In genomic region chr11:106424111-106424510, GRCh38 we compare ENCODE assay signal across 12 cellular contexts.
DNase-seq lines count a peak whose midpoint lies in the region; ATAC-seq and TF ChIP-seq lines count a peak whose summit lies in the region.
"Had no signal": no experiment of that assay in that cellular context is flagged by ENCODE, and none has a peak within 500 bp of the region (broad histone marks: within the 10 kb centered on the region; RNA-seq: fewer than 3 reads in every experiment).

No MANE protein-coding gene starts in this region.

- H3K27me3 Mint-ChIP-seq in MCF 10A (ENCODE audit: insufficient read depth, unreplicated experiment), result no peaks in the 10 kb centered on the region
- H3K27me3 Mint-ChIP-seq in progenitor cell of endocrine pancreas, result no peaks in the 10 kb centered on the region
- H3K27me3 Mint-ChIP-seq: brain had no signal

- no peaks in the 10 kb centered on the region for H3K9me3 ChIP-seq in breast epithelium
- H3K9me3 ChIP-seq: ovary had no signal

- no peak overlapping the region for H3K4me3 ChIP-seq in breast epithelium
- no peak overlapping the region for H3K4me3 ChIP-seq in foreskin fibroblast (ENCODE audit: low read depth in 1 of 2, low read length in 2 of 2)
- no peak overlapping the region for H3K4me3 ChIP-seq in dorsolateral prefrontal cortex
- H3K4me3 ChIP-seq: ovary had no signal

- no peaks in the 10 kb centered on the region for H3K27me3 ChIP-seq in breast epithelium
- H3K27me3 ChIP-seq in dorsolateral prefrontal cortex, result no peaks in the 10 kb centered on the region
- H3K27me3 ChIP-seq: ovary had no signal

- H3K4me1 Mint-ChIP-seq in MCF 10A (ENCODE audit: insufficient read depth, unreplicated experiment) (peaks cover 19% of the 10 kb centered on the region), progenitor cell of endocrine pancreas (ENCODE audit: low read depth) (peaks cover 1% of the 10 kb centered on the region)

- peak overlapping the region; percentile 77 for H3K27ac Mint-ChIP-seq in MCF 10A (ENCODE audit: low read depth, unreplicated experiment)
- no peak overlapping the region for H3K27ac Mint-ChIP-seq in progenitor cell of endocrine pancreas
- H3K27ac Mint-ChIP-seq: brain had no signal

- DNase-seq in MCF 10A (ENCODE audit: unreplicated experiment), result peak; percentile 72
- DNase-seq in breast epithelium (ENCODE audit: low spot score in 2 of 2), result no peak
- peak; percentile 31 for DNase-seq in amniotic stem cell (lab: John Stamatoyannopoulos, UW)
- peak; percentile 84 to 92 for DNase-seq in foreskin fibroblast
- DNase-seq in dorsolateral prefrontal cortex, result no peak
- DNase-seq in progenitor cell of endocrine pancreas (ENCODE audit: low spot score, unreplicated experiment), result no peak
- no peak for DNase-seq in stimulated activated CD8-positive, alpha-beta memory T cell treated with anti-CD3 and anti-CD28 coated beads, Interleukin-4, amount 100 ng/mL, for 48 hours
- DNase-seq: NCI-H146; ovary; stimulated activated CD4-positive, alpha-beta T cell treated with anti-CD3 and anti-CD28 coated beads, Interleukin-4, amount 100 ng/mL, for 24 hours had no signal

- no peak overlapping the region for H3K4me3 Mint-ChIP-seq in MCF 10A (ENCODE audit: unreplicated experiment)
- no peak overlapping the region for H3K4me3 Mint-ChIP-seq in progenitor cell of endocrine pancreas (ENCODE audit: low read depth)
- H3K4me3 Mint-ChIP-seq: brain had no signal

- H3K4me1 ChIP-seq in breast epithelium, result no peaks in the 10 kb centered on the region

- no peak for TF ChIP-seq CTCF in MCF 10A (IDR thresholded peaks at IDR 0.05; ENCODE audit: unreplicated experiment)
- no peak for TF ChIP-seq CTCF in breast epithelium (IDR thresholded peaks at IDR 0.05)
- no peak for TF ChIP-seq CTCF in foreskin fibroblast (IDR thresholded peaks at IDR 0.05; ENCODE audit: low read depth, low read length)
- TF ChIP-seq CTCF in dorsolateral prefrontal cortex (IDR thresholded peaks at IDR 0.05 in 54 of 56, conservative IDR thresholded peaks at IDR 0.05 in 2 of 56; ENCODE audit: low read depth in 1 of 56, partially characterized antibody in 56 of 56), result no peak
- no peak for TF ChIP-seq CTCF in progenitor cell of endocrine pancreas (IDR thresholded peaks at IDR 0.05; ENCODE audit: unreplicated experiment)

- CTCF ChIA-PET in MCF 10A (lab: Yijun Ruan, JAX), result interaction anchor here (0.6 kb wide), 1 partner anchor 10 kb away, joined by 3 read pairs; no protein-coding TSS in a partner anchor

- no peaks in the 10 kb centered on the region for H3K36me3 Mint-ChIP-seq in MCF 10A (ENCODE audit: insufficient read depth, unreplicated experiment)
- H3K36me3 Mint-ChIP-seq in progenitor cell of endocrine pancreas (ENCODE audit: insufficient read depth), result no peaks in the 10 kb centered on the region
- H3K36me3 Mint-ChIP-seq: brain had no signal

- H3K9me3 Mint-ChIP-seq in MCF 10A (ENCODE audit: unreplicated experiment), result no peaks in the 10 kb centered on the region
- H3K9me3 Mint-ChIP-seq in progenitor cell of endocrine pancreas (ENCODE audit: low read depth), result no peaks in the 10 kb centered on the region
- H3K9me3 Mint-ChIP-seq: brain had no signal

- no peak for ATAC-seq in HG03521 (IDR thresholded peaks at IDR 0.05; ENCODE audit: unreplicated experiment)

- POLR2A ChIA-PET in MCF 10A (lab: Yijun Ruan, JAX), result interaction anchor here (0.7 to 1.0 kb wide), 3 partner anchors 12 to 141 kb away, joined by 3 to 5 read pairs (median 4); no protein-coding TSS in a partner anchor

- no TSS peak for BruUV-seq in MCF 10A (replicated peaks; lab: Mats Ljungman, UMichigan)

- H3K27ac ChIP-seq in breast epithelium, result no peak overlapping the region
- H3K27ac ChIP-seq in dorsolateral prefrontal cortex, result no peak overlapping the region
- H3K27ac ChIP-seq: ovary had no signal

- no peak for TF ChIP-seq POLR2A in breast epithelium (IDR thresholded peaks at IDR 0.05)

- H3K36me3 ChIP-seq in breast epithelium, result no peaks in the 10 kb centered on the region
- H3K36me3 ChIP-seq: ovary had no signal

- intact Hi-C loops in MCF 10A (cut with micrococcal nuclease) (loop anchor here (2.0 kb wide), 1 partner anchor 25 kb away; no protein-coding TSS in a partner anchor), breast epithelium (cut with DNase I; ENCODE audit: low total_unique reads) (no loop called here), dorsolateral prefrontal cortex (cut with DNase I) (no loop called here)

Comparison
In these comparisons a context has a peak if more than half of its experiments do, and no peak if none do; other contexts are left out.
1. DNase-seq: peak in MCF 10A (single experiment), amniotic stem cell (single experiment) and foreskin fibroblast (2 of 2); none in breast epithelium (0 of 2), dorsolateral prefrontal cortex (0 of 10), progenitor cell of endocrine pancreas (single experiment) and stimulated activated CD8-positive, alpha-beta memory T cell treated with anti-CD3 and anti-CD28 coated beads, Interleukin-4, amount 100 ng/mL, for 48 hours (single experiment).